25 cellular contexts compared by ENCODE assay signal in genomic region chr6:70080443-70081062, GRCh38.
"Had no signal": no experiment of that assay in that cellular context is flagged by ENCODE, and none has a peak within 500 bp of the region (broad histone marks: within the 10 kb centered on the region; RNA-seq: fewer than 3 reads in every experiment).

No MANE protein-coding gene starts in this region.

- ATAC-seq: activated T-cell treated with anti-CD3 and anti-CD28 coated beads, Interleukin-2, amount 50 U/mL, for 72 hours; left lung; naive thymus-derived CD8-positive, alpha-beta T cell had no signal

- H3K4me3 Mint-ChIP-seq: activated CD4-positive, alpha-beta memory T cell treated with anti-CD3 and anti-CD28 coated beads for 36 hours; activated naive CD4-positive, alpha-beta T cell treated with anti-CD3 and anti-CD28 coated beads for 36 hours; activated T-cell treated with anti-CD3 and anti-CD28 coated beads, Interleukin-2, amount 50 U/mL, for 72 hours; immature natural killer cell; naive thymus-derived CD8-positive, alpha-beta T cell; stimulated activated naive CD8-positive, alpha-beta T cell treated with anti-CD3 and anti-CD28 coated beads, Interleukin-15, Interleukin-2, amounts not matched to agents 100 ng/mL and 50 ng/mL, for 24 hours; T-helper 1 cell treated with Interleukin-12 subunit alpha and Interleukin-12 subunit beta and Interleukin-4 antibody, amounts not matched to agents 30 μg/mL and 1 μg/mL, for 36 hours had no signal

- H3K9me3 Mint-ChIP-seq: activated CD4-positive, alpha-beta memory T cell treated with anti-CD3 and anti-CD28 coated beads for 36 hours; activated naive CD4-positive, alpha-beta T cell treated with anti-CD3 and anti-CD28 coated beads for 36 hours; activated T-cell treated with anti-CD3 and anti-CD28 coated beads, Interleukin-2, amount 50 U/mL, for 72 hours; naive thymus-derived CD8-positive, alpha-beta T cell; stimulated activated naive CD8-positive, alpha-beta T cell treated with anti-CD3 and anti-CD28 coated beads, Interleukin-15, Interleukin-2, amounts not matched to agents 100 ng/mL and 50 ng/mL, for 24 hours; T-helper 1 cell treated with Interleukin-12 subunit alpha and Interleukin-12 subunit beta and Interleukin-4 antibody, amounts not matched to agents 30 μg/mL and 1 μg/mL, for 36 hours had no signal

- H3K9me3 ChIP-seq: left lung, ovary, prostate gland, right atrium auricular region, tibial artery had no signal

- H3K27me3 ChIP-seq: cardiac muscle cell, hepatocyte, left lung, ovary, right atrium auricular region, tibial artery had no signal

- H3K27ac ChIP-seq: cardiac muscle cell, hepatocyte, left lung, ovary, prostate gland, right atrium auricular region, tibial artery had no signal

- H3K27ac Mint-ChIP-seq: activated CD4-positive, alpha-beta memory T cell treated with anti-CD3 and anti-CD28 coated beads for 36 hours; activated naive CD4-positive, alpha-beta T cell treated with anti-CD3 and anti-CD28 coated beads for 36 hours; activated T-cell treated with anti-CD3 and anti-CD28 coated beads, Interleukin-2, amount 50 U/mL, for 72 hours; immature natural killer cell; naive thymus-derived CD8-positive, alpha-beta T cell; stimulated activated naive CD8-positive, alpha-beta T cell treated with anti-CD3 and anti-CD28 coated beads, Interleukin-15, Interleukin-2, amounts not matched to agents 100 ng/mL and 50 ng/mL, for 24 hours; T-helper 1 cell treated with Interleukin-12 subunit alpha and Interleukin-12 subunit beta and Interleukin-4 antibody, amounts not matched to agents 30 μg/mL and 1 μg/mL, for 36 hours had no signal

- H3K36me3 ChIP-seq: cardiac muscle cell, left lung, ovary, prostate gland, right atrium auricular region, tibial artery had no signal

- H3K4me3 ChIP-seq: cardiac muscle cell, hepatocyte, left lung, lung, ovary, prostate gland, right atrium auricular region, tibial artery had no signal

- H3K4me1 Mint-ChIP-seq: immature natural killer cell; naive thymus-derived CD8-positive, alpha-beta T cell had no signal

- DNase-seq: activated CD4-positive, alpha-beta memory T cell treated with anti-CD3 and anti-CD28 coated beads for 36 hours; activated CD4-positive, alpha-beta T cell treated with anti-CD3 and anti-CD28 coated beads for 48 hours; activated effector memory CD4-positive, alpha-beta T cell treated with Interleukin-2 at 50 U/mL for 16 hours; activated naive CD4-positive, alpha-beta T cell treated with anti-CD3 and anti-CD28 coated beads for 36 hours; activated T-cell treated with anti-CD3 and anti-CD28 coated beads, Interleukin-2, amount 50 U/mL, for 72 hours; amygdala; dermis blood vessel endothelial cell; effector CD8-positive, alpha-beta T cell; erythroblast; glutamatergic neuron; immature natural killer cell; left lung; naive thymus-derived CD8-positive, alpha-beta T cell; ovary; stimulated activated CD4-positive, alpha-beta T cell treated with anti-CD3 and anti-CD28 coated beads, Interleukin-1b, Interleukin-23, amount 100 ng/mL, for 48 hours; substantia nigra; T1000; tibial artery had no signal

- H3K4me2 ChIP-seq: hepatocyte had no signal

- H3K79me2 ChIP-seq: hepatocyte had no signal

- H3K36me3 Mint-ChIP-seq: activated CD4-positive, alpha-beta memory T cell treated with anti-CD3 and anti-CD28 coated beads for 36 hours; immature natural killer cell; naive thymus-derived CD8-positive, alpha-beta T cell had no signal

- H2AFZ ChIP-seq: hepatocyte had no signal

- H3K4me1 ChIP-seq: left lung, prostate gland, right atrium auricular region, tibial artery had no signal
